In genomic region chr16:89793092-89793491, GRCh38 we compare ENCODE assay signal across 8 cellular contexts. TPM values are rescaled to one million over a fixed set of nuclear protein-coding genes. Genes with fewer than 3 reads are reported as not detected.
DNase-seq lines count a peak whose midpoint lies in the region; ATAC-seq, FAIRE-seq and TF ChIP-seq lines count a peak whose summit lies in the region.
"Not testable (repeated sequence)": the region's sequence is repeated elsewhere in the genome, so short reads cannot be mapped to it uniquely, and the experiment has no call there.

No MANE protein-coding gene starts in this region.

- TF ChIP-seq POLR2A in gastrocnemius medialis (IDR thresholded peaks at IDR 0.05): not testable (repeated sequence)

- not testable (repeated sequence) for DNase-seq in D721Med (ENCODE audit: insufficient read length, low spot score)
- peak; percentile 18 for DNase-seq in NCI-H82 (lab: John Stamatoyannopoulos, UW)
- peak; percentile 62 for DNase-seq in activated CD4-positive, alpha-beta T cell treated with anti-CD3 and anti-CD28 coated beads, Interleukin-2, amount 50 U/mL, for 1 hour
- DNase-seq in anterior cingulate cortex (lab: John Stamatoyannopoulos, UW): peak in 36 of 58 donors; percentile 2 to 71 (median 36)
- DNase-seq in fibroblast of peridontal ligament (ENCODE audit: extremely low read depth): peak; percentile 18
- peak; percentile 78 for DNase-seq in lower lobe of right lung
- peak; percentile 5 to 45 for DNase-seq in gastrocnemius medialis
- DNase-seq in substantia nigra (lab: John Stamatoyannopoulos, UW): peak in 38 of 49 donors; percentile 3 to 74 (median 38)

- ATAC-seq in lower lobe of right lung, gastrocnemius medialis: not testable (repeated sequence)

- H3K9me3 ChIP-seq in lower lobe of right lung, gastrocnemius medialis: not testable (repeated sequence)

- TF ChIP-seq CTCF in D721Med (IDR thresholded peaks at IDR 0.05; ENCODE audit: insufficient read depth, missing control alignments) (peak; percentile 16), lower lobe of right lung (IDR thresholded peaks at IDR 0.05) (peak; percentile 75), gastrocnemius medialis (IDR thresholded peaks at IDR 0.05 in 4 of 5, conservative IDR thresholded peaks at IDR 0.05 in 1 of 5) (peak; percentile 30 to 69 (median 59))

- H3K27me3 ChIP-seq in lower lobe of right lung (ENCODE audit: low read depth); gastrocnemius medialis: not testable (repeated sequence)

- H3K27ac ChIP-seq in lower lobe of right lung; gastrocnemius medialis; substantia nigra (ENCODE audit: low read depth, low read length, poor library complexity, severe bottlenecking): not testable (repeated sequence)

- not testable (repeated sequence) for H3K36me3 ChIP-seq in lower lobe of right lung, gastrocnemius medialis

- intact Hi-C loops in lower lobe of right lung (cut with DNase I): not testable (repeated sequence)
- intact Hi-C loops in gastrocnemius medialis (cut with DNase I; ENCODE audit: low total_unique reads): loop anchor here (1.0 kb wide), 1 partner anchor 93 kb away; no protein-coding TSS in a partner anchor

- H3K4me1 ChIP-seq in lower lobe of right lung, gastrocnemius medialis: not testable (repeated sequence)

- not testable (repeated sequence) for FAIRE-seq in D721Med (lab: Jason Lieb, UNC)

- not testable (repeated sequence) for H3K4me3 ChIP-seq in lower lobe of right lung, gastrocnemius medialis

- in situ Hi-C loops in gastrocnemius medialis (cut with MboI; ENCODE audit: low sequenced_read_pairs in 4 of 4): loop anchor here in 2 of 4 donors (10.0 kb wide), 1 partner anchor 88 kb away; the partner anchor contains the start of gene SPATA2L (in 2 of the 2)

RNA-seq across cellular contexts. Expression of gene FANCA, which starts 23.4 kb away (rescaled TPM):
- total RNA-seq in lower lobe of right lung: 7.9 TPM
- total RNA-seq in gastrocnemius medialis: 1 to 10 TPM in 3 of 4 donors, under 1 TPM in 1; 0.53 to 3.5 (median 1.3) TPM

RNA-seq across cellular contexts. Expression of gene SPIRE2, which starts 35.2 kb away (rescaled TPM):
- total RNA-seq in lower lobe of right lung: 15.8 TPM
- 1 to 10 TPM in 1 of 4 donors, under 1 TPM in 1, not detected in 2; 0.49 to 1.6 TPM for total RNA-seq in gastrocnemius medialis

Comparison
In these comparisons a context has a peak if more than half of its experiments do, and no peak if none do; other contexts are left out.
1. CTCF ChIP-seq: peak in every context shown above with its lines; median percentile 75 in lower lobe of right lung; 59 in gastrocnemius medialis; 16 in D721Med.